ENCODE assay signal across 19 cellular contexts in the genomic region with DNA sequence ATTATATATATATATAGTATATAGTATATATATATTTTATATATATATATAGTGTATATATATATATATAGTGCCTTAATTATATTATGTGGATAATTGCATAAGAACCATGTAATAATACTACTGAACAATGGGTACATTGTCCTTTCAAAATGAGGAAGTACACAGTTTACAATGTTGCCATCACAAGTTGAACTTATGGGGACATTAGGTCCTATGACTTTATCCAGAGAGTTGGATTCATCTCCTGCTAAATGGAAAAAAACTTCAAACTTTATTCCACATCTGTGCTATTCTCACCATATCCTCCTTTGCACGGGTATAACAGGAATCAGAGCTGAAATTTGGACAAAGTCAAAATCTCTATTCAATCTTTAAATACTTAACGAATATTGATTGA.
DNase-seq lines count a peak whose midpoint lies in the region; ATAC-seq and FAIRE-seq lines count a peak whose summit lies in the region.
"Had no signal": no experiment of that assay in that cellular context is flagged by ENCODE, and none has a peak within 500 bp of the region (broad histone marks: within the 10 kb centered on the region; RNA-seq: fewer than 3 reads in every experiment).

No MANE protein-coding gene starts in this region.

- intact Hi-C loops in left ventricle myocardium superior (cut with micrococcal nuclease), result loop anchor here (10.0 kb wide), 3 partner anchors 318 to 658 kb away; no protein-coding TSS in a partner anchor

- FAIRE-seq in A204.1 (lab: Jason Lieb, UNC) (peak; percentile 3), G401.6 (lab: Jason Lieb, UNC) (peak; percentile 40)
- FAIRE-seq: D721Med, H54, K562 had no signal

- no peak for ATAC-seq in GM21786 (IDR thresholded peaks at IDR 0.05; ENCODE audit: unreplicated experiment)
- no peak for ATAC-seq in GM18907 (IDR thresholded peaks at IDR 0.05; ENCODE audit: unreplicated experiment)
- ATAC-seq in left ventricle myocardium superior, result no peak
- ATAC-seq: HCT116, K562 had no signal

- DNase-seq in MV-4-11 (lab: John Stamatoyannopoulos, UW) (peak; percentile 26), foreskin melanocyte (peak; percentile 67), left ventricle myocardium superior (no peak)
- DNase-seq: 8988T; ACHN; CD4-positive, alpha-beta T cell; DMS153; DMS79 treated with DMSO at 0.1 percent for 48 hours; EL; GDM1; GM23248 had no signal
